10 cellular contexts compared by ENCODE assay signal in the genomic region with DNA sequence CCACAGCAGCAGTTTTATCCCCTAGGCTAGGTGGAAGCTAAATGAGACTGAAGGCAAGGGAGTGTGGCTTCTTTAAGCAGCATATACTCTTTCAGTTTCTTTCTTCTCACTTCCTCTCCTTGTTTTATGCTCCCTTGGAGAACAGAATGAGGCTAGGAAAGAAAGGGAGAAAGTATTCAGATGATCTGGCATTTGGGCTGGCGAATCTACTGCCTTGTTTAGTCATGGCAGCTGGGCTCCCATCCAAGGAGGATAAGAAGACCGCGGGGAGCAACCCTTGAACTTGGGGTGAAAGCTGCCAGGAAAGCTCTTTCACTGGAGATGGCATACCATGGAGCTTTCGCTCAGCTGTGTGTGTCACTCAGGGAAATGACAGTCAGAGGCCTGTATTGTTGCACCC.
A peak's percentile ranks its signal among the peaks of the same experiment; 100 is the strongest.
DNase-seq lines count a peak whose midpoint lies in the region; ATAC-seq and TF ChIP-seq lines count a peak whose summit lies in the region.
"Had no signal": no experiment of that assay in that cellular context is flagged by ENCODE, and none has a peak within 500 bp of the region (broad histone marks: within the 10 kb centered on the region; RNA-seq: fewer than 3 reads in every experiment).

No MANE protein-coding gene starts in this region.

- TF ChIP-seq CTCF in brain (conservative IDR thresholded peaks at IDR 0.05) (no peak), BE2C (IDR thresholded peaks at IDR 0.05; ENCODE audit: low read depth, low read length) (no peak)

- H3K27me3 ChIP-seq in skeletal muscle satellite cell (ENCODE audit: control insufficient read depth, insufficient read depth, low read length) (no peaks in the 10 kb centered on the region), BE2C (no peaks in the 10 kb centered on the region)
- H3K27me3 ChIP-seq: cardiac muscle cell, SJSA1 had no signal

- H3K27ac Mint-ChIP-seq in brain = peak overlapping the region in 3 of 5 experiments; percentile 78 to 88 (median 86)
- H3K27ac Mint-ChIP-seq: GM23338 had no signal

- no peaks in the 10 kb centered on the region for H3K36me3 Mint-ChIP-seq in brain

- peaks cover 2% of the 10 kb centered on the region for H3K27me3 Mint-ChIP-seq in brain

- H3K4me3 ChIP-seq in skeletal muscle satellite cell (ENCODE audit: low read length) (peak overlapping the region; percentile 36), BE2C (ENCODE audit: low read depth, low read length) (no peak overlapping the region)
- H3K4me3 ChIP-seq: cardiac muscle cell, GM23338, SJSA1 had no signal

- peak overlapping the region in 1 of 5 experiments; percentile 4 for H3K4me3 Mint-ChIP-seq in brain
- H3K4me3 Mint-ChIP-seq: GM23338 had no signal

- no peaks in the 10 kb centered on the region for H3K9me3 Mint-ChIP-seq in brain
- H3K9me3 Mint-ChIP-seq: GM23338 had no signal

- H3K36me3 ChIP-seq in skeletal muscle satellite cell (ENCODE audit: insufficient read depth, low read length) (no peaks in the 10 kb centered on the region), BE2C (no peaks in the 10 kb centered on the region)
- H3K36me3 ChIP-seq: cardiac muscle cell, SJSA1 had no signal

- H3K9ac ChIP-seq in skeletal muscle satellite cell (ENCODE audit: low read depth, low read length) = peak overlapping the region; percentile 27

- H3K4me1 ChIP-seq in skeletal muscle satellite cell (ENCODE audit: control insufficient read depth, insufficient read depth, low read length) (peaks cover 25% of the 10 kb centered on the region), BE2C (0 out of 2 replicates have a peak, but pooled peaks cover 1% of the 10 kb centered on the region)
- H3K4me1 ChIP-seq: SJSA1 had no signal

- H3K4me2 ChIP-seq in skeletal muscle satellite cell (ENCODE audit: low read length) = peak overlapping the region; percentile 65
- H3K4me2 ChIP-seq: GM23338 had no signal

- DNase-seq in BE2C = no peak
- no peak for DNase-seq in HPDE6-E6E7 (ENCODE audit: extremely low spot score)
- DNase-seq in activated CD4-positive, alpha-beta T cell treated with anti-CD3 and anti-CD28 coated beads, Interleukin-2, amount 50 U/mL, for 4 hours = no peak

- ATAC-seq in GM19397 (IDR thresholded peaks at IDR 0.05; ENCODE audit: unreplicated experiment) = peak; percentile 56
- ATAC-seq in HG03159 (IDR thresholded peaks at IDR 0.05; ENCODE audit: unreplicated experiment) = peak; percentile 70
- ATAC-seq: GM23338 had no signal

- H3K4me1 Mint-ChIP-seq in brain = peaks cover 80% of the 10 kb centered on the region
- H3K4me1 Mint-ChIP-seq: GM23338 had no signal

- no peaks in the 10 kb centered on the region for H3K9me3 ChIP-seq in skeletal muscle satellite cell (replicated peaks; ENCODE audit: low read length)
- H3K9me3 ChIP-seq in BE2C = no peaks in the 10 kb centered on the region
- H3K9me3 ChIP-seq: SJSA1 had no signal
